9 cellular contexts compared by ENCODE assay signal in genomic region chr1:228023294-228023639, GRCh38. TPM values are rescaled to one million over a fixed set of nuclear protein-coding genes. Genes with fewer than 3 reads are reported as not detected.
"Had no signal": no experiment of that assay in that cellular context is flagged by ENCODE, and none has a peak within 500 bp of the region (broad histone marks: within the 10 kb centered on the region; RNA-seq: fewer than 3 reads in every experiment).

No MANE protein-coding gene starts in this region.

- FAIRE-seq: HTR-8/SVneo had no signal

- H3K36me3 Mint-ChIP-seq: IgD-negative memory B cell had no signal

- DNase-seq: IMR-90, KBM-7, KG1 had no signal

- H3K27ac Mint-ChIP-seq: IgD-negative memory B cell had no signal

- H3K4me2 ChIP-seq: KMS-11 had no signal

- H3K27ac ChIP-seq: HL-60, KMS-11 had no signal

- H3K9ac ChIP-seq: KMS-11 had no signal

- H3K9me3 Mint-ChIP-seq: IgD-negative memory B cell had no signal

RNA-seq across cellular contexts. Expression of gene WNT3A, which starts 16.5 kb away (rescaled TPM):
- total RNA-seq: HT-29, HT1080, IMR-90 had no signal
- polyA plus RNA-seq: IgD-negative memory B cell, IMR-90 had no signal
